7 cellular contexts compared by ENCODE assay signal in the genomic region with DNA sequence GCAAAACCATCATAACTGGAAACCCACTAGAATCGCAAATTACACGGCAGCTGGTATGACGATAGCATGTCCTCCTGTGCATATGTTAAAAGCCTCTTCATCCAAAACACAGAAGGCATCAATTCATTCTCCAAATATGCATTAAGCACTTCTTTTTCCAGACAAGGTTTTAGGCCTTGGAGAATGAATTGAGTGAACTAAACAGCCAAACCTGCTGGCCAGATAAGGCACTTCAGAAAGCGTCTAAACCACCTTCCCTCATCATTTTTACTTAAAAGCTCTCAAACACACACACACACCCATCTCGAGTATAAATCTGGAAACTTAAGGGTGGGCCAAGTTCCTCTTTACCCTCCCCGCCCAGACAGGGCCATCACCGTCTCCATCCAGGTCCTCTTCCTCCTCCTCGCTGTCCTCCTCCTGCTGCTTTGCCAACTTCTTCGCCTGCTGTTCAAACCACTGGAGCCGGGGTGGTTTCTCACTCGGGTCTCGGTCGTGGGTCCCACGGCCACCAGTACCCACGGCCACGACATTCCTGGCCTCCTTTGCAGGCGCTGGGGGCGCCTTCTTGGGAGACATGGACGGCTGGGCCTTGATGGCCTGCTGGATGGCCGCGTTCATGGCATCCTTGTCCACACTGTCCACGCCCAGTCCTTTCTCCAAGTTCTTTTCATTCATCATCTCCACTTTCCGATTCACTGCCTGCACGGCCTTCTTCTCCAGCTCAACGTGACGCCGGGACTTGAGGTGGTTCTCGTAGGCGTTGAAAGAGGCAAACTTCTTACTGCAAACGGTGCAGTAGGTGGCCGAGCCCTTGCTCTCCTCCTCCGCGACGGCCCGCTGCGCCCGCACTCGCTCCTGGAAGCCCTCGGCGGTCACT. TPM values are rescaled to one million over a fixed set of nuclear protein-coding genes. Genes with fewer than 3 reads are reported as not detected.
DNase-seq lines count a peak whose midpoint lies in the region; ATAC-seq and TF ChIP-seq lines count a peak whose summit lies in the region.

No MANE protein-coding gene starts in this region.

- ATAC-seq in naive thymus-derived CD4-positive, alpha-beta T cell: no peak
- no peak for ATAC-seq in HG03469 (IDR thresholded peaks at IDR 0.05; ENCODE audit: unreplicated experiment)
- ATAC-seq in GM21825 (IDR thresholded peaks at IDR 0.05; ENCODE audit: unreplicated experiment): no peak

- peaks cover 66 to 99% (median 91%) of the 10 kb centered on the region in 7 donors for H3K4me1 Mint-ChIP-seq in naive thymus-derived CD4-positive, alpha-beta T cell

- POLR2A ChIA-PET in naive thymus-derived CD4-positive, alpha-beta T cell (lab: Charles Lee): interaction anchor here (1.1 to 3.3 kb wide), 5 partner anchors 9 to 165 kb away, joined by 3 to 11 read pairs (median 6); a partner anchor contains a TSS

- peaks cover 15 to 41% (median 25%) of the 10 kb centered on the region in 5 donors for H3K36me3 Mint-ChIP-seq in naive thymus-derived CD4-positive, alpha-beta T cell

- peak overlapping the region; percentile 90 to 100 (median 97) for H3K4me3 Mint-ChIP-seq in naive thymus-derived CD4-positive, alpha-beta T cell

- peak overlapping the region; percentile 94 to 99 (median 97) for H3K27ac Mint-ChIP-seq in naive thymus-derived CD4-positive, alpha-beta T cell

- DNase-seq in HCEC 1CT (peak; percentile 11), SJSA1 (ENCODE audit: low read depth in 1 of 2, low spot score in 2 of 2) (no peak), epithelial cell of esophagus (ENCODE audit: low read depth) (no peak), NCI-H1930 (lab: John Stamatoyannopoulos, UW) (no peak)
- peak in 3 of 9 donors; percentile 4 to 17 (median 15) for DNase-seq in naive thymus-derived CD4-positive, alpha-beta T cell

- peak; percentile 24 for TF ChIP-seq CTCF in epithelial cell of esophagus (IDR thresholded peaks at IDR 0.05; ENCODE audit: insufficient read depth, low read depth, low read length, missing control alignments)

- CTCF ChIA-PET in naive thymus-derived CD4-positive, alpha-beta T cell (lab: Charles Lee): interaction anchor here (1.0 kb wide), 1 partner anchor 9 kb away, joined by 4 read pairs; no protein-coding TSS in a partner anchor

- no peaks in the 10 kb centered on the region for H3K27me3 Mint-ChIP-seq in naive thymus-derived CD4-positive, alpha-beta T cell

- intact Hi-C loops in naive thymus-derived CD4-positive, alpha-beta T cell (cut with micrococcal nuclease): loop anchor here (1.0 to 10.0 kb wide), 9 partner anchors 9 to 1884 kb away; a partner anchor contains a TSS

- H3K36me3 ChIP-seq in SJSA1: peaks cover 57% of the 10 kb centered on the region
- peaks cover 18 to 47% (median 25%) of the 10 kb centered on the region in 3 experiments for H3K36me3 ChIP-seq in naive thymus-derived CD4-positive, alpha-beta T cell (ENCODE audit: control insufficient read depth in 2 of 3, insufficient read depth in 3 of 3, low read length in 3 of 3)

- H3K9me3 Mint-ChIP-seq in naive thymus-derived CD4-positive, alpha-beta T cell: peaks cover 0 to 2% (median 0%) of the 10 kb centered on the region in 11 donors

- peak overlapping the region; percentile 78 for H3K4me3 ChIP-seq in SJSA1
- peak overlapping the region; percentile 87 for H3K4me3 ChIP-seq in epithelial cell of esophagus (ENCODE audit: low read length)
- peak overlapping the region; percentile 88 for H3K4me3 ChIP-seq in naive thymus-derived CD4-positive, alpha-beta T cell (ENCODE audit: low read length)

- no peaks in the 10 kb centered on the region for H3K27me3 ChIP-seq in SJSA1 (replicated peaks)
- no peaks in the 10 kb centered on the region for H3K27me3 ChIP-seq in naive thymus-derived CD4-positive, alpha-beta T cell (ENCODE audit: control insufficient read depth in 2 of 2, insufficient read depth in 2 of 2, low read length in 2 of 2)

- peaks cover 42% of the 10 kb centered on the region for H3K4me1 ChIP-seq in SJSA1 (replicated peaks)
- peaks cover 52 to 57% of the 10 kb centered on the region in 2 donors for H3K4me1 ChIP-seq in naive thymus-derived CD4-positive, alpha-beta T cell (ENCODE audit: control insufficient read depth in 2 of 2, insufficient read depth in 2 of 2, low read length in 2 of 2)

- no peaks in the 10 kb centered on the region for H3K9me3 ChIP-seq in SJSA1 (replicated peaks)
- no peaks in the 10 kb centered on the region for H3K9me3 ChIP-seq in naive thymus-derived CD4-positive, alpha-beta T cell (ENCODE audit: control insufficient read depth in 2 of 3, low read length in 3 of 3)

- H3K27ac ChIP-seq in SJSA1: peak overlapping the region; percentile 48; the same call in 1 of the 2 replicates
- peak overlapping the region; percentile 87 for H3K27ac ChIP-seq in naive thymus-derived CD4-positive, alpha-beta T cell (ENCODE audit: low read depth, low read length)

RNA-seq across cellular contexts. Expression of a gene that starts 0.7 kb away (rescaled TPM):
- total RNA-seq in SJSA1 (2014; rRNA removed; shearing (Covaris generic)): 69.1 and 70.2 TPM in 2 replicates
- 10 to 100 TPM; 31.8 to 40.7 (median 36.0) TPM for total RNA-seq in naive thymus-derived CD4-positive, alpha-beta T cell
- polyA plus RNA-seq in naive thymus-derived CD4-positive, alpha-beta T cell: 10 to 100 TPM; 59.0 to 78.7 TPM
